Comparison of ENCODE assay signal across 2 cellular contexts in genomic region chr3:152185287-152185686, GRCh38.
TF ChIP-seq lines count a peak whose summit lies in the region.

No MANE protein-coding gene starts in this region.

TF ChIP-seq in HepG2, 621 proteins besides CTCF, POLR2A, EP300 and RAD21 (continued from another document):
- TF ChIP-seq ZNF326 (CRISPR knock-in tag; IDR thresholded peaks at IDR 0.05; ENCODE audit: borderline replicate concordance) (no peak), SETDB1 (CRISPR knock-in tag; IDR thresholded peaks at IDR 0.05; ENCODE audit: borderline replicate concordance) (no peak), ZNF343 (CRISPR knock-in tag; IDR thresholded peaks at IDR 0.05) (no peak), ZNF549 (CRISPR knock-in tag; IDR thresholded peaks at IDR 0.05) (no peak), DPF2 (CRISPR knock-in tag; IDR thresholded peaks at IDR 0.05; ENCODE audit: borderline replicate concordance, low read depth) (no peak)
- TF ChIP-seq, protein P1, sequence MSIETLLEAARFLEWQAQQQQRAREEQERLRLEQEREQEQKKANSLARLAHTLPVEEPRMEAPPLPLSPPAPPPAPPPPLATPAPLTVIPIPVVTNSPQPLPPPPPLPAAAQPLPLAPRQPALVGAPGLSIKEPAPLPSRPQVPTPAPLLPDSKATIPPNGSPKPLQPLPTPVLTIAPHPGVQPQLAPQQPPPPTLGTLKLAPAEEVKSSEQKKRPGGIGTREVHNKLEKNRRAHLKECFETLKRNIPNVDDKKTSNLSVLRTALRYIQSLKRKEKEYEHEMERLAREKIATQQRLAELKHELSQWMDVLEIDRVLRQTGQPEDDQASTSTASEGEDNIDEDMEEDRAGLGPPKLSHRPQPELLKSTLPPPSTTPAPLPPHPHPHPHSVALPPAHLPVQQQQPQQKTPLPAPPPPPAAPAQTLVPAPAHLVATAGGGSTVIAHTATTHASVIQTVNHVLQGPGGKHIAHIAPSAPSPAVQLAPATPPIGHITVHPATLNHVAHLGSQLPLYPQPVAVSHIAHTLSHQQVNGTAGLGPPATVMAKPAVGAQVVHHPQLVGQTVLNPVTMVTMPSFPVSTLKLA (IDR thresholded peaks at IDR 0.05), result peak; percentile 91

TF ChIP-seq in IMR-90, 13 proteins besides CTCF, POLR2A, EP300 and RAD21:
- no peak for TF ChIP-seq BHLHE40 (IDR thresholded peaks at IDR 0.05; ENCODE audit: low read depth, low read length)
- no peak for TF ChIP-seq CHD1 (IDR thresholded peaks at IDR 0.05; ENCODE audit: low read depth, low read length)
- no peak for TF ChIP-seq FOS (IDR thresholded peaks at IDR 0.05; ENCODE audit: low read depth, low read length)
- TF ChIP-seq MXI1 (IDR thresholded peaks at IDR 0.05; ENCODE audit: borderline replicate concordance, low read depth, low read length), result no peak
- no peak for TF ChIP-seq RFX5 (IDR thresholded peaks at IDR 0.05; ENCODE audit: low read depth, low read length)
- no peak for TF ChIP-seq MAZ (IDR thresholded peaks at IDR 0.05; ENCODE audit: borderline replicate concordance, low read depth, low read length)
- no peak for TF ChIP-seq RCOR1 (IDR thresholded peaks at IDR 0.05; ENCODE audit: insufficient replicate concordance, low read length)
- TF ChIP-seq CEBPB (IDR thresholded peaks at IDR 0.05; ENCODE audit: low read depth, low read length), result no peak
- TF ChIP-seq, protein P2, sequence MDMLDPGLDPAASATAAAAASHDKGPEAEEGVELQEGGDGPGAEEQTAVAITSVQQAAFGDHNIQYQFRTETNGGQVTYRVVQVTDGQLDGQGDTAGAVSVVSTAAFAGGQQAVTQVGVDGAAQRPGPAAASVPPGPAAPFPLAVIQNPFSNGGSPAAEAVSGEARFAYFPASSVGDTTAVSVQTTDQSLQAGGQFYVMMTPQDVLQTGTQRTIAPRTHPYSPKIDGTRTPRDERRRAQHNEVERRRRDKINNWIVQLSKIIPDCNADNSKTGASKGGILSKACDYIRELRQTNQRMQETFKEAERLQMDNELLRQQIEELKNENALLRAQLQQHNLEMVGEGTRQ (IDR thresholded peaks at IDR 0.05; ENCODE audit: low read depth, low read length), result no peak
- TF ChIP-seq MAFK (IDR thresholded peaks at IDR 0.05; ENCODE audit: low read depth, low read length), result no peak
- TF ChIP-seq NFE2L2 (IDR thresholded peaks at IDR 0.05; ENCODE audit: low read depth, low read length), result no peak
- TF ChIP-seq SMC3 (IDR thresholded peaks at IDR 0.05; ENCODE audit: low read depth, low read length), result no peak
- TF ChIP-seq, protein P3, sequence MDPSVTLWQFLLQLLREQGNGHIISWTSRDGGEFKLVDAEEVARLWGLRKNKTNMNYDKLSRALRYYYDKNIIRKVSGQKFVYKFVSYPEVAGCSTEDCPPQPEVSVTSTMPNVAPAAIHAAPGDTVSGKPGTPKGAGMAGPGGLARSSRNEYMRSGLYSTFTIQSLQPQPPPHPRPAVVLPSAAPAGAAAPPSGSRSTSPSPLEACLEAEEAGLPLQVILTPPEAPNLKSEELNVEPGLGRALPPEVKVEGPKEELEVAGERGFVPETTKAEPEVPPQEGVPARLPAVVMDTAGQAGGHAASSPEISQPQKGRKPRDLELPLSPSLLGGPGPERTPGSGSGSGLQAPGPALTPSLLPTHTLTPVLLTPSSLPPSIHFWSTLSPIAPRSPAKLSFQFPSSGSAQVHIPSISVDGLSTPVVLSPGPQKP (IDR thresholded peaks at IDR 0.05; ENCODE audit: borderline replicate concordance, low read depth, low read length), result no peak
